ENCODE assay signal across 10 cellular contexts in genomic region chr7:105224884-105225651, GRCh38.
DNase-seq lines count a peak whose midpoint lies in the region; ATAC-seq, FAIRE-seq and TF ChIP-seq lines count a peak whose summit lies in the region.
"Had no signal": no experiment of that assay in that cellular context is flagged by ENCODE, and none has a peak within 500 bp of the region (broad histone marks: within the 10 kb centered on the region; RNA-seq: fewer than 3 reads in every experiment).

No MANE protein-coding gene starts in this region.

- ATAC-seq in CD4-positive, CD25-positive, alpha-beta regulatory T cell (ENCODE audit: low read depth in 2 of 2) = peak; percentile 70 to 74
- ATAC-seq in GM18873 (IDR thresholded peaks at IDR 0.05; ENCODE audit: low FRiP score, unreplicated experiment) (peak; percentile 88), HG03103 (IDR thresholded peaks at IDR 0.05; ENCODE audit: low read depth, unreplicated experiment) (peak; percentile 87)
- peak; percentile 73 for ATAC-seq in stimulated activated naive CD8-positive, alpha-beta T cell treated with anti-CD3 and anti-CD28 coated beads, Interleukin-15, amount 100 ng/mL, for 72 hours

- H3K4me3 ChIP-seq in CD4-positive, CD25-positive, alpha-beta regulatory T cell (ENCODE audit: low read depth, low read length) = peak overlapping the region; percentile 4
- H3K4me3 ChIP-seq in fibroblast of lung (replicated peaks in 1 of 4; ENCODE audit: control extremely low read depth in 1 of 4, insufficient read depth in 1 of 4, low read depth in 3 of 4, low read length in 4 of 4) (no peak overlapping the region), kidney (ENCODE audit: low read length in 2 of 2) (no peak overlapping the region)
- H3K4me3 ChIP-seq: skin epidermis had no signal

- FAIRE-seq in kidney (lab: Jason Lieb, UNC) = no peak

- peak in 1 of 3 donors; percentile 47 for DNase-seq in CD4-positive, CD25-positive, alpha-beta regulatory T cell
- peak; percentile 68 for DNase-seq in RPMI8226
- peak; percentile 89 to 95 for DNase-seq in fibroblast of lung (ENCODE audit: low read depth in 2 of 2)
- DNase-seq in stimulated activated naive CD8-positive, alpha-beta T cell treated with anti-CD3 and anti-CD28 coated beads, Interleukin-15, amount 100 ng/mL, for 72 hours = no peak
- DNase-seq in GM19238 (ENCODE audit: insufficient read length, low spot score) = no peak
- DNase-seq in kidney = no peak

- H3K79me2 ChIP-seq in fibroblast of lung (ENCODE audit: control insufficient read depth, insufficient read depth, low read length) = peaks cover 13% of the 10 kb centered on the region

- no peaks in the 10 kb centered on the region for H4K20me1 ChIP-seq in fibroblast of lung (ENCODE audit: control insufficient read depth, extremely low read depth, insufficient read depth, low read length)

- H3K4me1 ChIP-seq in CD4-positive, CD25-positive, alpha-beta regulatory T cell (ENCODE audit: control insufficient read depth, insufficient read depth, low read length, poor library complexity, severe bottlenecking) = peaks cover 6% of the 10 kb centered on the region
- H3K4me1 ChIP-seq in fibroblast of lung (ENCODE audit: control insufficient read depth, extremely low read depth, insufficient read depth, low read length) = peaks cover 2% of the 10 kb centered on the region
- H3K4me1 ChIP-seq in kidney (ENCODE audit: control insufficient read depth in 1 of 2, insufficient read depth in 1 of 2, low read depth in 1 of 2, low read length in 2 of 2) = peaks cover 0 to 6% of the 10 kb centered on the region in 2 donors

- H3K9ac ChIP-seq in fibroblast of lung (ENCODE audit: insufficient read depth, low read length) (no peak overlapping the region), kidney (ENCODE audit: low read length in 2 of 2) (no peak overlapping the region)

- peaks cover 4% of the 10 kb centered on the region for H3K36me3 ChIP-seq in CD4-positive, CD25-positive, alpha-beta regulatory T cell (ENCODE audit: control insufficient read depth, insufficient read depth, low read length)
- H3K36me3 ChIP-seq in fibroblast of lung (ENCODE audit: control insufficient read depth, insufficient read depth, low read length) (no peaks in the 10 kb centered on the region), kidney (ENCODE audit: control insufficient read depth in 1 of 2, insufficient read depth in 2 of 2, low read length in 2 of 2) (no peaks in the 10 kb centered on the region)

- H3K27me3 ChIP-seq in CD4-positive, CD25-positive, alpha-beta regulatory T cell (ENCODE audit: control insufficient read depth, insufficient read depth, low read length) = no peaks in the 10 kb centered on the region
- no peaks in the 10 kb centered on the region for H3K27me3 ChIP-seq in fibroblast of lung (ENCODE audit: control insufficient read depth, insufficient read depth, low read length)

- no peaks in the 10 kb centered on the region for H3K9me3 Mint-ChIP-seq in CD4-positive, CD25-positive, alpha-beta regulatory T cell
- no peaks in the 10 kb centered on the region for H3K9me3 Mint-ChIP-seq in stimulated activated naive CD8-positive, alpha-beta T cell treated with anti-CD3 and anti-CD28 coated beads, Interleukin-15, amount 100 ng/mL, for 72 hours

- TF ChIP-seq CTCF in fibroblast of lung (conservative IDR thresholded peaks at IDR 0.05 in 1 of 2, IDR thresholded peaks at IDR 0.05 in 1 of 2; ENCODE audit: low read depth in 1 of 2, low read length in 2 of 2) = no peak
- no peak for TF ChIP-seq CTCF in kidney (IDR thresholded peaks at IDR 0.05; ENCODE audit: borderline replicate concordance, extremely low read depth, insufficient read depth)

- no peaks in the 10 kb centered on the region for H3K9me3 ChIP-seq in CD4-positive, CD25-positive, alpha-beta regulatory T cell (ENCODE audit: control insufficient read depth in 2 of 2, low read length in 2 of 2)
- H3K9me3 ChIP-seq in fibroblast of lung (ENCODE audit: control insufficient read depth, insufficient read depth, low read depth, low read length) (no peaks in the 10 kb centered on the region), kidney (ENCODE audit: control insufficient read depth in 1 of 2, low read length in 2 of 2) (no peaks in the 10 kb centered on the region)

- H3K27ac Mint-ChIP-seq in CD4-positive, CD25-positive, alpha-beta regulatory T cell = peak overlapping the region in 2 of 3 donors; percentile 41 to 59
- peak overlapping the region in 1 of 2 donors; percentile 34 for H3K27ac Mint-ChIP-seq in stimulated activated naive CD8-positive, alpha-beta T cell treated with anti-CD3 and anti-CD28 coated beads, Interleukin-15, amount 100 ng/mL, for 72 hours
- H3K27ac Mint-ChIP-seq: T-helper 1 cell treated with Interleukin-12 subunit alpha and Interleukin-12 subunit beta and Interleukin-4 antibody, amounts not matched to agents 30 μg/mL and 1 μg/mL, for 36 hours had no signal

- peak overlapping the region; percentile 52 for H3K4me2 ChIP-seq in fibroblast of lung (ENCODE audit: extremely low read depth, insufficient read depth, low read length)

- peak overlapping the region in 1 of 4 donors; percentile 38 for H3K4me3 Mint-ChIP-seq in CD4-positive, CD25-positive, alpha-beta regulatory T cell
- peak overlapping the region; percentile 21 for H3K4me3 Mint-ChIP-seq in stimulated activated naive CD8-positive, alpha-beta T cell treated with anti-CD3 and anti-CD28 coated beads, Interleukin-15, amount 100 ng/mL, for 72 hours
- H3K4me3 Mint-ChIP-seq: T-helper 1 cell treated with Interleukin-12 subunit alpha and Interleukin-12 subunit beta and Interleukin-4 antibody, amounts not matched to agents 30 μg/mL and 1 μg/mL, for 36 hours had no signal

- peaks cover 29 to 48% (median 39%) of the 10 kb centered on the region in 4 donors for H3K4me1 Mint-ChIP-seq in CD4-positive, CD25-positive, alpha-beta regulatory T cell
- peaks cover 29% of the 10 kb centered on the region for H3K4me1 Mint-ChIP-seq in stimulated activated naive CD8-positive, alpha-beta T cell treated with anti-CD3 and anti-CD28 coated beads, Interleukin-15, amount 100 ng/mL, for 72 hours

- no peak overlapping the region for H2AFZ ChIP-seq in fibroblast of lung (ENCODE audit: low read length)

- no peaks in the 10 kb centered on the region for H3K27me3 Mint-ChIP-seq in CD4-positive, CD25-positive, alpha-beta regulatory T cell
- H3K27me3 Mint-ChIP-seq in stimulated activated naive CD8-positive, alpha-beta T cell treated with anti-CD3 and anti-CD28 coated beads, Interleukin-15, amount 100 ng/mL, for 72 hours = no peaks in the 10 kb centered on the region

- intact Hi-C loops in kidney (cut with DNase I) = no loop called here

- no peak overlapping the region for H3K27ac ChIP-seq in CD4-positive, CD25-positive, alpha-beta regulatory T cell (ENCODE audit: insufficient read depth, low read length, poor library complexity, severe bottlenecking)
- H3K27ac ChIP-seq in fibroblast of lung (ENCODE audit: insufficient read depth, low read length) = no peak overlapping the region
- no peak overlapping the region for H3K27ac ChIP-seq in kidney (ENCODE audit: low read depth in 2 of 2, low read length in 2 of 2)

- H3K36me3 Mint-ChIP-seq in CD4-positive, CD25-positive, alpha-beta regulatory T cell = peaks cover 20% of the 10 kb centered on the region

Comparison
In these comparisons a context has a peak if more than half of its experiments do, and no peak if none do; other contexts are left out.
1. DNase-seq: peak in RPMI8226 (single experiment) and fibroblast of lung (2 of 2); none in stimulated activated naive CD8-positive, alpha-beta T cell treated with anti-CD3 and anti-CD28 coated beads, Interleukin-15, amount 100 ng/mL, for 72 hours (0 of 2), GM19238 (single experiment) and kidney (single experiment).
2. Peak in every context shown above with its lines, with median percentiles within 50 percentile points of each other: ATAC-seq.